In the genomic region with DNA sequence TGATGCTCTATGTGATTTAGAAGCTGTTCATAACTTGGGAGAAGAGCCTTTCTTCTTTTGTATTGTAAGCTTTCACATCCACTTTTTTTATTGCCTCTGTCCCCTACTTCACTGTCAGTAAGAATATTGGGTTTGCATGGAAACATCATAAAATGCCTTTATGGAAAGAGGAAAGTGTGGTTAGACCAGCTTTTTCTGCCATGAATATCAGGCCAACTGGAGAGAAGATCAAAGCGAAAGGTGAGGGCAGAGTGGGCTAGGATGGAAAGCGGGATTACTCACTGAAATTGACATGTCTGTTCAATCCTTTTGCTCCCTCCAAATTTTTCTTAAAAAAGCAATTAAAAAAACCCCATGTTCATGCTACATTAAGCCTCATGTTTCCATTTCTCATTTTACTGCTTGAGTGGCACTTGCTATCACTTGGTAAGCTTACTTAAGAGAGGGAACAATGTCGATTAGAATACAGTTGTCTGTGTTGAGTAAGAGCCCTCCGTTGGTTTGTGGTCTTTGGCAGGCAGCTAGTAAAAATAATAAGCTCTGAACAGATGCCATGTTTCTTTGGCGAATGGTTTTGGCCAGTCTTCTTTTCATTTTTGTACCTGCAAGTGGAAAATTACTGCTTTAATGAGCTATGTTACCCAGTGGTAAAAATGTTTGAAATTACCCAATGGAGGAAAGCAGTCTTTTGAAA, we compare ENCODE assay signal across 9 cellular contexts. TPM values are rescaled to one million over a fixed set of nuclear protein-coding genes. Genes with fewer than 3 reads are reported as not detected.
DNase-seq lines count a peak whose midpoint lies in the region; ATAC-seq and TF ChIP-seq lines count a peak whose summit lies in the region.
"Had no signal": no experiment of that assay in that cellular context is flagged by ENCODE, and none has a peak within 500 bp of the region (broad histone marks: within the 10 kb centered on the region; RNA-seq: fewer than 3 reads in every experiment).

No MANE protein-coding gene starts in this region.

- ATAC-seq in activated CD8-positive, alpha-beta T cell treated with anti-CD3 and anti-CD28 coated beads for 36 hours: no peak

- no peak overlapping the region for H3K4me3 Mint-ChIP-seq in activated CD8-positive, alpha-beta T cell treated with anti-CD3 and anti-CD28 coated beads for 36 hours

- H3K36me3 Mint-ChIP-seq in activated CD8-positive, alpha-beta T cell treated with anti-CD3 and anti-CD28 coated beads for 36 hours (ENCODE audit: low read depth): no peaks in the 10 kb centered on the region

- H3K27me3 Mint-ChIP-seq in activated CD8-positive, alpha-beta T cell treated with anti-CD3 and anti-CD28 coated beads for 36 hours: peaks cover 2% of the 10 kb centered on the region

- peak overlapping the region; percentile 9 for H3K27ac ChIP-seq in caudate nucleus (ENCODE audit: low read depth, low read length)

- CTCF ChIA-PET in activated CD8-positive, alpha-beta T cell treated with anti-CD3 and anti-CD28 coated beads for 36 hours (lab: Charles Lee): interaction anchor here (0.9 to 5.3 kb wide), 31 partner anchors 10 to 281 kb away, joined by 3 to 101 read pairs (median 5); partner anchors contain the start of gene PDK3

- H3K4me1 Mint-ChIP-seq in activated CD8-positive, alpha-beta T cell treated with anti-CD3 and anti-CD28 coated beads for 36 hours (ENCODE audit: low read depth): peaks cover 2% of the 10 kb centered on the region

- peak; percentile 49 for DNase-seq in DMS79 (lab: John Stamatoyannopoulos, UW)
- DNase-seq in MV-4-11 (lab: John Stamatoyannopoulos, UW): peak; percentile 66
- no peak for DNase-seq in caudate nucleus (lab: John Stamatoyannopoulos, UW)
- peak; percentile 53 for DNase-seq in myocyte (ENCODE audit: low read depth)
- DNase-seq in NCI-H524 treated with DMSO at 0.1 percent for 48 hours (lab: John Stamatoyannopoulos, UW): no peak
- DNase-seq in activated CD8-positive, alpha-beta T cell treated with anti-CD3 and anti-CD28 coated beads for 36 hours: no peak
- DNase-seq in effector CD8-positive, alpha-beta T cell (lab: John Stamatoyannopoulos, UW): no peak
- no peak for DNase-seq in DMS153 (lab: John Stamatoyannopoulos, UW)

- no peak for TF ChIP-seq CTCF in activated CD8-positive, alpha-beta T cell treated with anti-CD3 and anti-CD28 coated beads for 36 hours (IDR thresholded peaks at IDR 0.05)

- POLR2A ChIA-PET in activated CD8-positive, alpha-beta T cell treated with anti-CD3 and anti-CD28 coated beads for 36 hours (lab: Charles Lee): no interaction called here

- intact Hi-C loops in activated CD8-positive, alpha-beta T cell treated with anti-CD3 and anti-CD28 coated beads for 36 hours (cut with micrococcal nuclease): no loop called here

- H3K9me3 Mint-ChIP-seq in activated CD8-positive, alpha-beta T cell treated with anti-CD3 and anti-CD28 coated beads for 36 hours: no peaks in the 10 kb centered on the region

- no peak overlapping the region for H3K27ac Mint-ChIP-seq in activated CD8-positive, alpha-beta T cell treated with anti-CD3 and anti-CD28 coated beads for 36 hours

RNA-seq across cellular contexts. Expression of gene SUPT20HL1, which starts 35.9 kb away (rescaled TPM):
- total RNA-seq in myocyte: not detected in 2 replicates
- polyA plus RNA-seq in myocyte (2012): not detected
- not detected for total RNA-seq in activated CD8-positive, alpha-beta T cell treated with anti-CD3 and anti-CD28 coated beads for 36 hours
- total RNA-seq: cerebellum had no signal

Comparison
In these comparisons a context has a peak if more than half of its experiments do, and no peak if none do; other contexts are left out.
1. DNase-seq: peak in DMS79 (single experiment), MV-4-11 (single experiment) and myocyte (single experiment); none in caudate nucleus (0 of 61), NCI-H524 treated with DMSO at 0.1 percent for 48 hours (single experiment), activated CD8-positive, alpha-beta T cell treated with anti-CD3 and anti-CD28 coated beads for 36 hours (single experiment), effector CD8-positive, alpha-beta T cell (single experiment) and DMS153 (single experiment).